Comparison of ENCODE assay signal across 1 cellular context in the genomic region with DNA sequence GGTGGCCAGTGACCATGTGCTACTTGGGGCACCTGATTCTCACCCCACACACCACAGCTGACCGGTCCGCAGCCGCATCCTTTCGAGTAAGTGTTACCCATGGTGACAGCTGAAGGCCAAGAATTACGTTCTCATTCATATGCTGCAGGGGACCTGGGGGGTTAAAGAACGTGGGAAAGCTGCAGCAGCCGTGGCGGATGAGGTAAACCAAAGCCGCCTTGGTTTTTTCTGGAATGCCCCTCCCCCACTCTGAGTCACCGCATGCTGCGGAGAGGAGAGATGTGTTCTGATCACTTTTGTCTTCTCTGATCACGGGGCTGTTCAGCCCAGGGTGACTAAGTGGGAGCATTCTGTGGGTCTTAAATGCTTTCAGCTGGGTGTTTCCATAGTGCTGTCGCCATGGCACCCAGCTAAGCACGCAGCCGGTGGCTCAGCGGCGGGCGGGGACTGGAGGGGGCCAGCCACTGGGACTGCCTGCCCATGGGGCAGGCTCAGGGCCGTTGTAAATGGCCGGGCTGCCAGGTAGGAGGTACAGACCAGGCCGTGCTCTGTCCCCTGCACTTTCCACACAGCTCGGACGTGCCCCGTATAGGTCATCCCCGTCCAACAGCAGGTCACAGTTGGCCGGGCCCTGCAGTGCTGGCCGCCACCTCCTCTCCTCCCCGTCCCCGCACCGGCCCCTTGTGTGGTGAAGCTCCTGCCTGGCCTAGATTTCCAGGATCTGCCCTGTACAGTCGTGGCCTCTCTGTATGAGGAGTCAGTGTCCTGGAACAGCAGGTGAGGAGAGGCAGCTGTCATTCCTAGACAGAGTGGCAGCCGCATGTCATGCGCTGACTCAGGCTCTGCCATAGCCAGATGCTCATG.
TF ChIP-seq lines count a peak whose summit lies in the region.

No MANE protein-coding gene starts in this region.

TF ChIP-seq in K562, 482 proteins besides CTCF, POLR2A, EP300 and RAD21 (continued from another document and continues in another):
- TF ChIP-seq JUND (IDR thresholded peaks at IDR 0.05; ENCODE audit: borderline replicate concordance, low read depth, low read length), result peak; percentile 99
- peak; percentile 98 for TF ChIP-seq JUND (tag; IDR thresholded peaks at IDR 0.05; ENCODE audit: borderline replicate concordance, low read depth, low read length)
- TF ChIP-seq JUN (IDR thresholded peaks at IDR 0.05; ENCODE audit: borderline replicate concordance, low read depth, low read length), result peak; percentile 99
- TF ChIP-seq JUN (CRISPR knock-in tag; IDR thresholded peaks at IDR 0.05; ENCODE audit: borderline replicate concordance), result peak; percentile 86; the same call in 1 of the 2 replicates
- no peak for TF ChIP-seq STAG1 (CRISPR knock-in tag; IDR thresholded peaks at IDR 0.05; ENCODE audit: borderline replicate concordance)
- peak; percentile 89 to 97 for TF ChIP-seq TEAD1 (CRISPR knock-in tag; IDR thresholded peaks at IDR 0.05)
- TF ChIP-seq PURB (CRISPR knock-in tag; IDR thresholded peaks at IDR 0.05; ENCODE audit: low read depth), result no peak
- TF ChIP-seq ZNF384 (IDR thresholded peaks at IDR 0.05; ENCODE audit: low read depth, low read length), result peak; percentile 84
- peak in 1 of 3 experiments; percentile 41 for TF ChIP-seq YY1 (IDR thresholded peaks at IDR 0.05; ENCODE audit: borderline replicate concordance in 1 of 3, control insufficient read depth in 1 of 3, extremely low read depth in 1 of 3, insufficient read depth in 3 of 3, insufficient read length in 1 of 3, insufficient replicate concordance in 2 of 3, low read depth in 1 of 3, low read length in 2 of 3)
- TF ChIP-seq, protein P1, sequence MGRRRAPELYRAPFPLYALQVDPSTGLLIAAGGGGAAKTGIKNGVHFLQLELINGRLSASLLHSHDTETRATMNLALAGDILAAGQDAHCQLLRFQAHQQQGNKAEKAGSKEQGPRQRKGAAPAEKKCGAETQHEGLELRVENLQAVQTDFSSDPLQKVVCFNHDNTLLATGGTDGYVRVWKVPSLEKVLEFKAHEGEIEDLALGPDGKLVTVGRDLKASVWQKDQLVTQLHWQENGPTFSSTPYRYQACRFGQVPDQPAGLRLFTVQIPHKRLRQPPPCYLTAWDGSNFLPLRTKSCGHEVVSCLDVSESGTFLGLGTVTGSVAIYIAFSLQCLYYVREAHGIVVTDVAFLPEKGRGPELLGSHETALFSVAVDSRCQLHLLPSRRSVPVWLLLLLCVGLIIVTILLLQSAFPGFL (CRISPR knock-in tag; IDR thresholded peaks at IDR 0.05), result no peak
- TF ChIP-seq HMGXB4 (CRISPR knock-in tag; IDR thresholded peaks at IDR 0.05), result no peak
- TF ChIP-seq CSDE1 (IDR thresholded peaks at IDR 0.05), result no peak; a peak in 1 of 4 replicates
- TF ChIP-seq ARID1B (IDR thresholded peaks at IDR 0.05), result peak; percentile 84
- TF ChIP-seq, protein P2, sequence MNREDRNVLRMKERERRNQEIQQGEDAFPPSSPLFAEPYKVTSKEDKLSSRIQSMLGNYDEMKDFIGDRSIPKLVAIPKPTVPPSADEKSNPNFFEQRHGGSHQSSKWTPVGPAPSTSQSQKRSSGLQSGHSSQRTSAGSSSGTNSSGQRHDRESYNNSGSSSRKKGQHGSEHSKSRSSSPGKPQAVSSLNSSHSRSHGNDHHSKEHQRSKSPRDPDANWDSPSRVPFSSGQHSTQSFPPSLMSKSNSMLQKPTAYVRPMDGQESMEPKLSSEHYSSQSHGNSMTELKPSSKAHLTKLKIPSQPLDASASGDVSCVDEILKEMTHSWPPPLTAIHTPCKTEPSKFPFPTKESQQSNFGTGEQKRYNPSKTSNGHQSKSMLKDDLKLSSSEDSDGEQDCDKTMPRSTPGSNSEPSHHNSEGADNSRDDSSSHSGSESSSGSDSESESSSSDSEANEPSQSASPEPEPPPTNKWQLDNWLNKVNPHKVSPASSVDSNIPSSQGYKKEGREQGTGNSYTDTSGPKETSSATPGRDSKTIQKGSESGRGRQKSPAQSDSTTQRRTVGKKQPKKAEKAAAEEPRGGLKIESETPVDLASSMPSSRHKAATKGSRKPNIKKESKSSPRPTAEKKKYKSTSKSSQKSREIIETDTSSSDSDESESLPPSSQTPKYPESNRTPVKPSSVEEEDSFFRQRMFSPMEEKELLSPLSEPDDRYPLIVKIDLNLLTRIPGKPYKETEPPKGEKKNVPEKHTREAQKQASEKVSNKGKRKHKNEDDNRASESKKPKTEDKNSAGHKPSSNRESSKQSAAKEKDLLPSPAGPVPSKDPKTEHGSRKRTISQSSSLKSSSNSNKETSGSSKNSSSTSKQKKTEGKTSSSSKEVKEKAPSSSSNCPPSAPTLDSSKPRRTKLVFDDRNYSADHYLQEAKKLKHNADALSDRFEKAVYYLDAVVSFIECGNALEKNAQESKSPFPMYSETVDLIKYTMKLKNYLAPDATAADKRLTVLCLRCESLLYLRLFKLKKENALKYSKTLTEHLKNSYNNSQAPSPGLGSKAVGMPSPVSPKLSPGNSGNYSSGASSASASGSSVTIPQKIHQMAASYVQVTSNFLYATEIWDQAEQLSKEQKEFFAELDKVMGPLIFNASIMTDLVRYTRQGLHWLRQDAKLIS (CRISPR knock-in tag; IDR thresholded peaks at IDR 0.05), result no peak
- TF ChIP-seq RUNX1 (IDR thresholded peaks at IDR 0.05; ENCODE audit: low read depth), result peak; percentile 14; the same call in 1 of the 2 replicates
- no peak for TF ChIP-seq RB1 (IDR thresholded peaks at IDR 0.05; ENCODE audit: low read depth)
- peak; percentile 57 for TF ChIP-seq HMGN3 (IDR thresholded peaks at IDR 0.05; ENCODE audit: borderline replicate concordance, extremely low read depth, insufficient read length, low read depth, low read length)
- TF ChIP-seq BRF1 (IDR thresholded peaks at IDR 0.05; ENCODE audit: borderline replicate concordance, extremely low read depth, insufficient read length), result no peak
- TF ChIP-seq SAFB2 (IDR thresholded peaks at IDR 0.05; ENCODE audit: borderline replicate concordance, low read depth, low read length, severe bottlenecking), result no peak
- no peak for TF ChIP-seq CBX2 (IDR thresholded peaks at IDR 0.05; ENCODE audit: insufficient read depth, low read length, poor library complexity, severe bottlenecking)
- no peak for TF ChIP-seq PTBP1 (IDR thresholded peaks at IDR 0.05; ENCODE audit: low read depth, low read length)
- TF ChIP-seq ZNF140 (CRISPR knock-in tag; IDR thresholded peaks at IDR 0.05), result no peak
- TF ChIP-seq IRF1 (CRISPR knock-in tag; IDR thresholded peaks at IDR 0.05; ENCODE audit: borderline replicate concordance), result no peak
- TF ChIP-seq ZNF717 (CRISPR knock-in tag; IDR thresholded peaks at IDR 0.05), result no peak
- TF ChIP-seq FIP1L1 (IDR thresholded peaks at IDR 0.05; ENCODE audit: low read depth, low read length, poor library complexity, severe bottlenecking), result no peak
- TF ChIP-seq PCBP2 (IDR thresholded peaks at IDR 0.05; ENCODE audit: low read depth, low read length, poor library complexity, severe bottlenecking), result no peak
- TF ChIP-seq, protein P3, sequence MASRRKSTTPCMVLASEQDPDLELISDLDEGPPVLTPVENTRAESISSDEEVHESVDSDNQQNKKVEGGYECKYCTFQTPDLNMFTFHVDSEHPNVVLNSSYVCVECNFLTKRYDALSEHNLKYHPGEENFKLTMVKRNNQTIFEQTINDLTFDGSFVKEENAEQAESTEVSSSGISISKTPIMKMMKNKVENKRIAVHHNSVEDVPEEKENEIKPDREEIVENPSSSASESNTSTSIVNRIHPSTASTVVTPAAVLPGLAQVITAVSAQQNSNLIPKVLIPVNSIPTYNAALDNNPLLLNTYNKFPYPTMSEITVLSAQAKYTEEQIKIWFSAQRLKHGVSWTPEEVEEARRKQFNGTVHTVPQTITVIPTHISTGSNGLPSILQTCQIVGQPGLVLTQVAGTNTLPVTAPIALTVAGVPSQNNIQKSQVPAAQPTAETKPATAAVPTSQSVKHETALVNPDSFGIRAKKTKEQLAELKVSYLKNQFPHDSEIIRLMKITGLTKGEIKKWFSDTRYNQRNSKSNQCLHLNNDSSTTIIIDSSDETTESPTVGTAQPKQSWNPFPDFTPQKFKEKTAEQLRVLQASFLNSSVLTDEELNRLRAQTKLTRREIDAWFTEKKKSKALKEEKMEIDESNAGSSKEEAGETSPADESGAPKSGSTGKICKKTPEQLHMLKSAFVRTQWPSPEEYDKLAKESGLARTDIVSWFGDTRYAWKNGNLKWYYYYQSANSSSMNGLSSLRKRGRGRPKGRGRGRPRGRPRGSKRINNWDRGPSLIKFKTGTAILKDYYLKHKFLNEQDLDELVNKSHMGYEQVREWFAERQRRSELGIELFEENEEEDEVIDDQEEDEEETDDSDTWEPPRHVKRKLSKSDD (conservative IDR thresholded peaks at IDR 0.05; ENCODE audit: low read length), result no peak
- TF ChIP-seq MCM7 (IDR thresholded peaks at IDR 0.05), result no peak
- TF ChIP-seq, protein P4, sequence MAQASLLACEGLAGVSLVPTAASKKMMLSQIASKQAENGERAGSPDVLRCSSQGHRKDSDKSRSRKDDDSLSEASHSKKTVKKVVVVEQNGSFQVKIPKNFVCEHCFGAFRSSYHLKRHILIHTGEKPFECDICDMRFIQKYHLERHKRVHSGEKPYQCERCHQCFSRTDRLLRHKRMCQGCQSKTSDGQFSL (CRISPR knock-in tag; IDR thresholded peaks at IDR 0.05), result peak; percentile 40; the same call in 1 of the 2 replicates
- TF ChIP-seq, protein P4 (tag; IDR thresholded peaks at IDR 0.05), result no peak
- 0 out of 2 replicates have a peak, but pooled peaks have one; percentile 37 for TF ChIP-seq NR2C2 (CRISPR knock-in tag; IDR thresholded peaks at IDR 0.05)
- peak; percentile 75; the same call in 1 of the 2 replicates for TF ChIP-seq NR2C2 (tag; IDR thresholded peaks at IDR 0.05)
- no peak for TF ChIP-seq ZBTB49 (CRISPR knock-in tag; IDR thresholded peaks at IDR 0.05; ENCODE audit: borderline replicate concordance)
- TF ChIP-seq RFX7 (CRISPR knock-in tag; IDR thresholded peaks at IDR 0.05), result no peak
- TF ChIP-seq USF2 (CRISPR knock-in tag; IDR thresholded peaks at IDR 0.05), result no peak
- TF ChIP-seq ZNF217 (CRISPR knock-in tag; IDR thresholded peaks at IDR 0.05), result no peak
- TF ChIP-seq, protein P5, sequence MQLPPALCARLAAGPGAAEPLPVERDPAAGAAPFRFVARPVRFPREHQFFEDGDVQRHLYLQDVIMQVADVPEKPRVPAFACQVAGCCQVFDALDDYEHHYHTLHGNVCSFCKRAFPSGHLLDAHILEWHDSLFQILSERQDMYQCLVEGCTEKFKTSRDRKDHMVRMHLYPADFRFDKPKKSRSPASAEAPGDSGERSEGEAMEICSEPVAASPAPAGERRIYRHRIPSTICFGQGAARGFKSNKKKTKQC (CRISPR knock-in tag; IDR thresholded peaks at IDR 0.05), result no peak
- TF ChIP-seq MCM3 (IDR thresholded peaks at IDR 0.05), result no peak
- TF ChIP-seq ZFP36 (IDR thresholded peaks at IDR 0.05; ENCODE audit: low read depth, low read length, partially characterized antibody), result peak; percentile 31
- TF ChIP-seq CHCHD3 (CRISPR knock-in tag; IDR thresholded peaks at IDR 0.05), result no peak
- peak; percentile 76 for TF ChIP-seq CBFA2T3 (IDR thresholded peaks at IDR 0.05)
- TF ChIP-seq C11orf30 (IDR thresholded peaks at IDR 0.05; ENCODE audit: low read depth), result no peak
- TF ChIP-seq, protein P6, sequence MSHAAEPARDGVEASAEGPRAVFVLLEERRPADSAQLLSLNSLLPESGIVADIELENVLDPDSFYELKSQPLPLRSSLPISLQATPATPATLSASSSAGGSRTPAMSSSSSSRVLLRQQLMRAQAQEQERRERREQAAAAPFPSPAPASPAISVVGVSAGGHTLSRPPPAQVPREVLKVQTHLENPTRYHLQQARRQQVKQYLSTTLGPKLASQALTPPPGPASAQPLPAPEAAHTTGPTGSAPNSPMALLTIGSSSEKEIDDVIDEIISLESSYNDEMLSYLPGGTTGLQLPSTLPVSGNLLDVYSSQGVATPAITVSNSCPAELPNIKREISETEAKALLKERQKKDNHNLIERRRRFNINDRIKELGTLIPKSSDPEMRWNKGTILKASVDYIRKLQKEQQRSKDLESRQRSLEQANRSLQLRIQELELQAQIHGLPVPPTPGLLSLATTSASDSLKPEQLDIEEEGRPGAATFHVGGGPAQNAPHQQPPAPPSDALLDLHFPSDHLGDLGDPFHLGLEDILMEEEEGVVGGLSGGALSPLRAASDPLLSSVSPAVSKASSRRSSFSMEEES (CRISPR knock-in tag; IDR thresholded peaks at IDR 0.05), result no peak
